ENCODE assay signal across 9 cellular contexts in genomic region chr18:55489742-55490055, GRCh38.
DNase-seq lines count a peak whose midpoint lies in the region; ATAC-seq lines count a peak whose summit lies in the region.
"Had no signal": no experiment of that assay in that cellular context is flagged by ENCODE, and none has a peak within 500 bp of the region (broad histone marks: within the 10 kb centered on the region; RNA-seq: fewer than 3 reads in every experiment).

No MANE protein-coding gene starts in this region.

- DNase-seq in NCI-H1417 treated with DMSO at 0.1 percent for 48 hours (lab: John Stamatoyannopoulos, UW) (peak; percentile 83), dermis blood vessel endothelial cell (peak; percentile 43), SIG-M5 treated with dmso at 0.1 percent for 504 hours (lab: John Stamatoyannopoulos, UW; ENCODE audit: unreplicated experiment) (no peak), midbrain (lab: John Stamatoyannopoulos, UW) (no peak)

- ATAC-seq in GM18508 (IDR thresholded peaks at IDR 0.05; ENCODE audit: insufficient read depth, unreplicated experiment) = peak; percentile 70
- peak; percentile 75 for ATAC-seq in HG02571 (IDR thresholded peaks at IDR 0.05; ENCODE audit: unreplicated experiment)
- ATAC-seq in HG03571 (IDR thresholded peaks at IDR 0.05; ENCODE audit: unreplicated experiment) = no peak
- ATAC-seq in GM21528 (IDR thresholded peaks at IDR 0.05; ENCODE audit: low FRiP score, unreplicated experiment) = no peak
- ATAC-seq: HCT116 had no signal

Comparison
In these comparisons a context has a peak if more than half of its experiments do, and no peak if none do; other contexts are left out.
1. ATAC-seq: peak in GM18508 (single experiment) and HG02571 (single experiment); none in HG03571 (single experiment) and GM21528 (single experiment).
2. DNase-seq: peak in NCI-H1417 treated with DMSO at 0.1 percent for 48 hours (single experiment) and dermis blood vessel endothelial cell (single experiment); none in SIG-M5 treated with dmso at 0.1 percent for 504 hours (single experiment) and midbrain (single experiment).